9 cellular contexts compared by ENCODE assay signal in the genomic region with DNA sequence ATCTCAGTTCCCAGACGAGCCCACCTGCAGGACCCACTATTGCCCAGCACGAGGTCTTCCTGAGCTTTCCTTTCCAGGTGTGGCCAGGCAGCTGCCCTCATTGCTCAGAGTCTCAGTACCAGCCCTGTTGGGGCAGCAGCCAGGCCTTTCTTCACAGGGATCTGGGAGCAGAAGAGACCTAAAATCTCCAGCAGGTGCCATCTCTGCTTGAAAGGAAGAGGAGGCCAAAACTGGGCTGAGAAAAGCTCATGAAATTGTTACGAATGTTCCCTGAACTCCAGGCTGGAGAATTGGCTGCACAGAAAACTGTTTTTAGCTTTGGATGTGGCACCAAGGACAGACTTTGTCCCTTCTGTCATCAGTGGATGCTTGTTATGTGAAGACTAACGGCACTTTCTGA.
"Had no signal": no experiment of that assay in that cellular context is flagged by ENCODE, and none has a peak within 500 bp of the region (broad histone marks: within the 10 kb centered on the region; RNA-seq: fewer than 3 reads in every experiment).

No MANE protein-coding gene starts in this region.

- ATAC-seq: HepG2 had no signal

- H3K9me3 Mint-ChIP-seq: H9, IgD-negative memory B cell had no signal

- FAIRE-seq: H54, HepG2 had no signal

- H3K36me3 Mint-ChIP-seq: IgD-negative memory B cell had no signal

- H3K9ac ChIP-seq: GM23248 had no signal

- H3K4me3 ChIP-seq: GM23248 had no signal

- H3K27ac Mint-ChIP-seq: H9, IgD-negative memory B cell had no signal

- H2AFZ ChIP-seq: GM23248 had no signal

- DNase-seq: GM23248, GOT3, H9, HCEC 1CT, KBM-7 had no signal

- H3K4me3 Mint-ChIP-seq: H9, IgD-negative memory B cell had no signal

- H3K27ac ChIP-seq: GM23248, HL-60 had no signal
